32 cellular contexts compared by ENCODE assay signal in genomic region chr2:185645529-185645928, GRCh38.
"Had no signal": no experiment of that assay in that cellular context is flagged by ENCODE, and none has a peak within 500 bp of the region (broad histone marks: within the 10 kb centered on the region; RNA-seq: fewer than 3 reads in every experiment).

No MANE protein-coding gene starts in this region.

- H3K27me3 ChIP-seq: brain microvascular endothelial cell, MG63, SJCRH30 had no signal

- H3K9me3 ChIP-seq: MG63, SJCRH30 had no signal

- H3K4me3 ChIP-seq: MG63, SJCRH30, SK-N-MC had no signal

- ATAC-seq: activated CD8-positive, alpha-beta memory T cell treated with anti-CD3 and anti-CD28 coated beads, Interleukin-2, amount 10 ng/mL, durations not matched to agents 7 days and 5 days; activated naive CD8-positive, alpha-beta T cell treated with anti-CD3 and anti-CD28 coated beads, Interleukin-2, amount 50 U/mL, for 24 hours had no signal

- DNase-seq: activated CD4-positive, alpha-beta memory T cell treated with anti-CD3 and anti-CD28 coated beads, Interleukin-2, amount 10 ng/mL, durations not matched to agents 7 days and 5 days; activated CD4-positive, alpha-beta T cell treated with anti-CD3 and anti-CD28 coated beads for 1 hour; activated CD4-positive, alpha-beta T cell treated with anti-CD3 and anti-CD28 coated beads for 48 hours; activated CD4-positive, CD25-positive, alpha-beta regulatory T cell; activated CD8-positive, alpha-beta memory T cell treated with anti-CD3 and anti-CD28 coated beads for 24 hours; activated CD8-positive, alpha-beta memory T cell treated with anti-CD3 and anti-CD28 coated beads, Interleukin-2, amount 10 ng/mL, durations not matched to agents 7 days and 5 days; activated CD8-positive, alpha-beta memory T cell treated with anti-CD3 and anti-CD28 coated beads, Interleukin-2, amount 50 U/mL, for 48 hours; activated effector memory CD4-positive, alpha-beta T cell treated with Interleukin-2 at 50 U/mL for 16 hours; activated naive CD4-positive, alpha-beta T cell treated with anti-CD3 and anti-CD28 coated beads, Interleukin-2, amount 10 ng/mL, durations not matched to agents 7 days and 5 days; activated naive CD8-positive, alpha-beta T cell treated with anti-CD3 and anti-CD28 coated beads, Interleukin-2, amount 50 U/mL, for 24 hours; activated T-cell treated with anti-CD3 and anti-CD28 coated beads, Interleukin-2, amount 50 U/mL, for 48 hours; anterior cingulate cortex; brain microvascular endothelial cell; central memory CD4-positive, alpha-beta T cell; Kasumi-1; KG1; MV-4-11; NCI-H1092; NCI-H1417; NCI-H146; NCI-H187 treated with DMSO at 0.1 percent for 48 hours; NCI-H2081; NCI-H2171 treated with DMSO at 0.1 percent for 48 hours; NCI-H345; NCI-H748 treated with DMSO at 0.1 percent for 48 hours; OCI-M1; SHP77; T1000; WERI-Rb-1 had no signal

- H3K27ac ChIP-seq: brain microvascular endothelial cell, SK-N-MC, WERI-Rb-1 had no signal

- H3K36me3 ChIP-seq: brain microvascular endothelial cell, MG63, SJCRH30, WERI-Rb-1 had no signal
